ENCODE assay signal across 11 cellular contexts in the genomic region with DNA sequence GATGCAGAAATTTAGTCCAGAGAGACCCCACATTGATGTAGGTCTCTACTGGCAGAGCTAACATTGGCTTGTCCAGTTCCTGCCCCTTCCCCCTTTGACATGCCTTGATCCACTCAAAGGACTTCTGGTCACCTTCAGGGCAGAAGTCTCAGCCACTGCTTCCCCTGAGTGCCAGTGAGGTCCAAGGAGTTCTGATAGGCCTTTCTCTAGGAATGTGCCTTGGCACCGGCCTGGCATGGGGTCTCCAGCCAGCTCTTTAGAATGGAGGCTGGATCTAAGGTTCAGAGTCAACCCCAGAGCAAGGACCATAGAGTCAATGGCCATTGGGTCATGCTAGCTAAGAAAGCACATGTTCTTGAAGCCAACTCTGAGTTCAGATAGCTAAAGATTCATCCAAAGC.
"Had no signal": no experiment of that assay in that cellular context is flagged by ENCODE, and none has a peak within 500 bp of the region (broad histone marks: within the 10 kb centered on the region; RNA-seq: fewer than 3 reads in every experiment).

No MANE protein-coding gene starts in this region.

- H3K4me3 ChIP-seq: GM23248, GM23338, HAP-1 had no signal

- H3K27ac Mint-ChIP-seq: GM23338, H9, HFFc6 had no signal

- H2AFZ ChIP-seq: GM23248, GM23338 had no signal

- ATAC-seq: GM23338, HCT116 had no signal

- FAIRE-seq: H1, H54 had no signal

- H3K4me2 ChIP-seq: GM23338 had no signal

- H3K4me3 Mint-ChIP-seq: GM23338, H9, HFFc6 had no signal

- H3K27ac ChIP-seq: GM23248 had no signal

- H3K9ac ChIP-seq: GM23248 had no signal

- DNase-seq: GM23248, GOT3, H7, H9, HCEC 1CT, HFFc6 had no signal

- H3K36me3 ChIP-seq: HAP-1 had no signal

- H3K9me3 Mint-ChIP-seq: GM23338, HFFc6 had no signal
